Comparison of ENCODE assay signal across 8 cellular contexts in genomic region chr14:36070056-36071043, GRCh38.
DNase-seq lines count a peak whose midpoint lies in the region; TF ChIP-seq lines count a peak whose summit lies in the region.

No MANE protein-coding gene starts in this region.

- CTCF ChIA-PET in HEK293 (lab: Yijun Ruan, JAX), result interaction anchor here (0.6 to 5.7 kb wide), 72 partner anchors 8 to 1151 kb away, joined by 3 to 67 read pairs (median 4); no protein-coding TSS in a partner anchor

- TF ChIP-seq CTCF in GM10266 (IDR thresholded peaks at IDR 0.05; ENCODE audit: control insufficient read depth, insufficient read depth, low read depth, missing control alignments), result peak; percentile 85
- peak; percentile 58; the same call in 1 of the 2 replicates for TF ChIP-seq CTCF in HEK293 (tag by site-specific recombination; IDR thresholded peaks at IDR 0.05)
- TF ChIP-seq CTCF in SU-DHL-6 (IDR thresholded peaks at IDR 0.05; ENCODE audit: insufficient read depth, low read length, poor library complexity, severe bottlenecking), result peak; percentile 73

- 16% methylated on average over 7 of the region's 12 CpGs for WGBS in mesenchymal stem cell

- intact Hi-C loops in posterior vena cava (cut with DNase I), result no loop called here

- H3K79me2 ChIP-seq in SU-DHL-6 (ENCODE audit: insufficient read depth, low read length), result no peaks in the 10 kb centered on the region

- H3K4me3 ChIP-seq in HEK293 (ENCODE audit: low read depth, low read length) (no peak overlapping the region), SU-DHL-6 (ENCODE audit: insufficient read depth, low read length, poor library complexity, severe bottlenecking) (no peak overlapping the region), mesenchymal stem cell (ENCODE audit: insufficient read depth in 1 of 2, low read depth in 1 of 2, low read length in 2 of 2) (no peak overlapping the region)

- no peaks in the 10 kb centered on the region for H4K20me1 ChIP-seq in SU-DHL-6 (ENCODE audit: low read depth, low read length)

- no peak overlapping the region for H3K4me2 ChIP-seq in SU-DHL-6 (ENCODE audit: low read depth, low read length, poor library complexity, severe bottlenecking)
- peak overlapping the region; percentile 16 for H3K4me2 ChIP-seq in mesenchymal stem cell (ENCODE audit: low read length, poor library complexity, severe bottlenecking)

- 0 out of 2 replicates have a peak, but pooled peaks cover 3% of the 10 kb centered on the region for H3K4me1 ChIP-seq in HEK293 (ENCODE audit: control insufficient read depth, insufficient read depth, low read length)
- H3K4me1 ChIP-seq in mesenchymal stem cell (ENCODE audit: control insufficient read depth, insufficient read depth, low read depth, low read length), result peaks cover 4% of the 10 kb centered on the region

- H3K23ac ChIP-seq in mesenchymal stem cell (ENCODE audit: low read length in 2 of 2), result no peak overlapping the region

- H3K9me3 ChIP-seq in HEK293 (ENCODE audit: control insufficient read depth, insufficient read depth, low read depth, low read length) (no peaks in the 10 kb centered on the region), SU-DHL-6 (ENCODE audit: insufficient read depth, low read length) (no peaks in the 10 kb centered on the region), mesenchymal stem cell (ENCODE audit: control insufficient read depth, low read length) (no peaks in the 10 kb centered on the region)

- H3F3A ChIP-seq in SU-DHL-6 (ENCODE audit: insufficient read depth), result no peaks in the 10 kb centered on the region

- no peak overlapping the region for H3K4ac ChIP-seq in mesenchymal stem cell (ENCODE audit: low read depth in 1 of 2, low read length in 2 of 2)

- H2BK15ac ChIP-seq in mesenchymal stem cell (ENCODE audit: low read depth, poor library complexity, severe bottlenecking), result no peak overlapping the region

- H3K14ac ChIP-seq in mesenchymal stem cell (ENCODE audit: low read length in 2 of 2), result no peak overlapping the region

- no peak overlapping the region for H3K18ac ChIP-seq in mesenchymal stem cell (ENCODE audit: low read depth in 1 of 2, low read length in 2 of 2)

- no peak overlapping the region for H2BK5ac ChIP-seq in mesenchymal stem cell (ENCODE audit: low read depth, low read length, poor library complexity, severe bottlenecking)

- H4K91ac ChIP-seq in mesenchymal stem cell (ENCODE audit: low read length), result no peak overlapping the region

- POLR2A ChIA-PET in HEK293 (lab: Yijun Ruan, JAX), result no interaction called here

- H3K27ac ChIP-seq in HEK293 (ENCODE audit: extremely low read depth, low read depth, low read length), result no peak overlapping the region
- no peak overlapping the region for H3K27ac ChIP-seq in SU-DHL-6 (ENCODE audit: low read depth, low read length)
- no peak overlapping the region for H3K27ac ChIP-seq in mesenchymal stem cell (ENCODE audit: low read length, poor library complexity, severe bottlenecking)

- no peak overlapping the region for H4K8ac ChIP-seq in mesenchymal stem cell (ENCODE audit: low read length)

- H2BK120ac ChIP-seq in mesenchymal stem cell (ENCODE audit: low read depth, low read length), result no peak overlapping the region

- no peaks in the 10 kb centered on the region for H3K79me1 ChIP-seq in mesenchymal stem cell (replicated peaks; ENCODE audit: low read length, poor library complexity, severe bottlenecking)

- H2BK12ac ChIP-seq in mesenchymal stem cell (ENCODE audit: low read length in 2 of 2), result no peak overlapping the region

- H2AFZ ChIP-seq in SU-DHL-6 (ENCODE audit: low read depth, low read length, severe bottlenecking) (no peak overlapping the region), mesenchymal stem cell (ENCODE audit: low read depth, low read length) (no peak overlapping the region)

- DNase-seq in GM10266 (ENCODE audit: extremely low spot score), result peak; percentile 50
- peak; percentile 79 to 94 (median 93) for DNase-seq in NCI-H1417 (lab: John Stamatoyannopoulos, UW)
- peak; percentile 80 for DNase-seq in ecto neural progenitor cell (ENCODE audit: low spot score)
- DNase-seq in mesenchymal stem cell, result peak; percentile 70
- DNase-seq in posterior vena cava (ENCODE audit: low spot score), result no peak
- DNase-seq in NCI-H1048 (lab: John Stamatoyannopoulos, UW), result no peak

- H3K36me3 ChIP-seq in HEK293 (ENCODE audit: control insufficient read depth in 2 of 2, insufficient read depth in 1 of 2, low read length in 2 of 2), result no peaks in the 10 kb centered on the region
- H3K36me3 ChIP-seq in SU-DHL-6 (ENCODE audit: low read length), result no peaks in the 10 kb centered on the region
- H3K36me3 ChIP-seq in mesenchymal stem cell (ENCODE audit: control insufficient read depth in 1 of 2, insufficient read depth in 2 of 2, low read depth in 1 of 2, low read length in 2 of 2), result no peaks in the 10 kb centered on the region

- no peaks in the 10 kb centered on the region for H3K27me3 ChIP-seq in SU-DHL-6 (ENCODE audit: low read length)
- peaks cover 6 to 13% of the 10 kb centered on the region in 2 experiments for H3K27me3 ChIP-seq in mesenchymal stem cell (ENCODE audit: control insufficient read depth in 1 of 2, insufficient read depth in 1 of 2, low read length in 2 of 2)

- no peaks in the 10 kb centered on the region for H3K9me2 ChIP-seq in SU-DHL-6 (replicated peaks; ENCODE audit: insufficient read depth, low read length)

- H2AK5ac ChIP-seq in mesenchymal stem cell (ENCODE audit: low read length, severe bottlenecking), result no peak overlapping the region

- no peak overlapping the region for H3K9ac ChIP-seq in SU-DHL-6 (ENCODE audit: low read length)
- H3K9ac ChIP-seq in mesenchymal stem cell (ENCODE audit: low read length), result no peak overlapping the region

TF ChIP-seq in HEK293, 187 proteins besides CTCF, POLR2A, EP300 and RAD21:
- TF ChIP-seq ZNF654 (tag by site-specific recombination; IDR thresholded peaks at IDR 0.05; ENCODE audit: low read depth) (peak; percentile 79), ZNF26 (tag by site-specific recombination; IDR thresholded peaks at IDR 0.05) (no peak)
TF ChIP-seq in HEK293: peak in this region for 1.

Comparison
In these comparisons a context has a peak if more than half of its experiments do, and no peak if none do; other contexts are left out.
1. DNase-seq: peak in GM10266 (single experiment), NCI-H1417 (3 of 3), ecto neural progenitor cell (single experiment) and mesenchymal stem cell (single experiment); none in posterior vena cava (single experiment) and NCI-H1048 (single experiment).
2. Peak in every context shown above with its lines, with median percentiles within 50 percentile points of each other: CTCF ChIP-seq.